5 cellular contexts compared by ENCODE assay signal in the genomic region with DNA sequence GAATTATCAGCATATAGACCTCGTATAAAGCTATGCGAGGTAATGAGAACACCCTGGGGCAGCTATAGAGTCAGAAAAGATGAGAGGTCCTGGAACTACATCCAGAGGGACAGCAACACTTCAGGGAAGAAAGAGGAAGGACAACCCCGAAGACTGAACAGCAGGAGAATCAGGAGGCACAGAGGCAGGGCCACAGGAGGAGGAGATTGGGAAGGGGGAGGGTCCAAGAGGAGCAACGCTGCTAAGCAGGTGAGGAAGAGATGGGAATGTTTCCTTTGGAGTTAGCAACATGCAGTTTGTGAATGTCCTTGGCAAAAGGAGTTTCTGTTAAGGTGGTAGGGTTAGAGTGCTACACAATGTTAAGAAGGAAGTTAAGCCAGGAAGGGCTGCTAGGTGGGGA.
"Had no signal": no experiment of that assay in that cellular context is flagged by ENCODE, and none has a peak within 500 bp of the region (broad histone marks: within the 10 kb centered on the region; RNA-seq: fewer than 3 reads in every experiment).

No MANE protein-coding gene starts in this region.

- H3K4me3 ChIP-seq: K562 had no signal

- H3K4me3 Mint-ChIP-seq: H9 had no signal

- ATAC-seq: K562 had no signal

- H3K27ac Mint-ChIP-seq: H9 had no signal

- DNase-seq: GOT3, H9, HCEC 1CT, IMR-90 had no signal

- H3K9me3 Mint-ChIP-seq: H9 had no signal
